1 cellular context compared by ENCODE assay signal in the genomic region with DNA sequence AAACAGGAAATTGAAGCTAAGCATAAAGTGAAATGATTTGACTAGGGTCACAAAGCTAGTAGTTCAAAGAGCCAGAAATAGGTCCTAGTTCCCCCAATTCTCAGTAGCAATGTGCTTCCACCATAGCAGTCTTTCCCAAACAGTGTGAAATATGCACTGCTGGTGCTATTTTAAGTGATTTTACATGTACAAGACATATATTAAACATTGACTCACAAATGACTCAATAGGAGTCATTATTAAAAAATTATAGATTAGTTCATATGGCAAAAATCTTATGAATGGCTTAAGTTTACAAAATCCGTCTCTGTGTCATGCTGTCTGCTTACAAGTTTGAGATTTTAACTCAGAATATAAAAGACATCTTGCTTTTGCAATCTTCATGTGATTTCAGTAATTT.
TF ChIP-seq lines count a peak whose summit lies in the region.

No MANE protein-coding gene starts in this region.

TF ChIP-seq in endothelial cell of umbilical vein, 7 proteins besides CTCF, POLR2A, EP300 and RAD21:
- TF ChIP-seq JUN (IDR thresholded peaks at IDR 0.05; ENCODE audit: borderline replicate concordance, insufficient read depth, insufficient read length, low read depth) (peak; percentile 30), EZH2 (IDR thresholded peaks at IDR 0.05; ENCODE audit: borderline replicate concordance, low read depth, low read length, severe bottlenecking) (no peak), FOS (IDR thresholded peaks at IDR 0.05; ENCODE audit: borderline replicate concordance, insufficient read depth, low read length) (peak; percentile 66)
